Comparison of ENCODE assay signal across 10 cellular contexts in genomic region chr9:137299938-137300337, GRCh38. TPM values are rescaled to one million over a fixed set of nuclear protein-coding genes. Genes with fewer than 3 reads are reported as not detected.
A peak's percentile ranks its signal among the peaks of the same experiment; 100 is the strongest.
DNase-seq lines count a peak whose midpoint lies in the region; ATAC-seq and TF ChIP-seq lines count a peak whose summit lies in the region.
"Had no signal": no experiment of that assay in that cellular context is flagged by ENCODE, and none has a peak within 500 bp of the region (broad histone marks: within the 10 kb centered on the region; RNA-seq: fewer than 3 reads in every experiment).

No MANE protein-coding gene starts in this region.

- peak overlapping the region in 1 of 2 donors; percentile 66 for H3K9ac ChIP-seq in liver (ENCODE audit: low read depth in 1 of 2, low read length in 2 of 2)

- no peak for ATAC-seq in stimulated activated naive CD8-positive, alpha-beta T cell treated with anti-CD3 and anti-CD28 coated beads, Interleukin-15, amount 100 ng/mL, for 72 hours
- ATAC-seq in SK-N-SH treated with all-trans-retinoic acid at 6 μM for 48 hours, result no peak
- ATAC-seq in foreskin keratinocyte, result no peak

- H3K27ac Mint-ChIP-seq in stimulated activated naive CD8-positive, alpha-beta T cell treated with anti-CD3 and anti-CD28 coated beads, Interleukin-15, amount 100 ng/mL, for 72 hours, result no peak overlapping the region

- no peak overlapping the region for H3K4me3 ChIP-seq in liver (ENCODE audit: low read depth in 1 of 3, low read length in 3 of 3)

- H3K4me3 Mint-ChIP-seq in stimulated activated naive CD8-positive, alpha-beta T cell treated with anti-CD3 and anti-CD28 coated beads, Interleukin-15, amount 100 ng/mL, for 72 hours, result peak overlapping the region; percentile 24 to 50

- peaks cover 42% of the 10 kb centered on the region for H3K4me1 Mint-ChIP-seq in stimulated activated naive CD8-positive, alpha-beta T cell treated with anti-CD3 and anti-CD28 coated beads, Interleukin-15, amount 100 ng/mL, for 72 hours

- peak; percentile 32 for DNase-seq in NCI-H1105 treated with DMSO at 0.1 percent for 48 hours (lab: John Stamatoyannopoulos, UW)
- no peak for DNase-seq in NCI-H1105 (lab: John Stamatoyannopoulos, UW)
- DNase-seq in astrocyte of the hippocampus (ENCODE audit: low read depth, low spot score), result peak; percentile 59
- DNase-seq in stimulated activated naive CD8-positive, alpha-beta T cell treated with anti-CD3 and anti-CD28 coated beads, Interleukin-15, amount 100 ng/mL, for 72 hours, result no peak
- no peak for DNase-seq in activated effector memory CD4-positive, alpha-beta T cell treated with anti-CD3 and anti-CD28 coated beads, Interleukin-2, amount 50 U/mL, for 16 hours
- no peak for DNase-seq in foreskin keratinocyte
- DNase-seq: activated naive CD4-positive, alpha-beta T cell treated with Interleukin-2 at 50 U/mL for 16 hours had no signal

- H3K27me3 ChIP-seq in liver (ENCODE audit: control insufficient read depth in 4 of 4, insufficient read depth in 4 of 4, low read length in 3 of 4), result peaks cover 0 to 3% (median 0%) of the 10 kb centered on the region in 4 donors
- H3K27me3 ChIP-seq in foreskin keratinocyte, result peaks cover 53% of the 10 kb centered on the region

- H3K9me3 ChIP-seq in liver (ENCODE audit: control insufficient read depth in 4 of 4, low read length in 3 of 4), result no peaks in the 10 kb centered on the region

- peaks cover 51% of the 10 kb centered on the region for H3K27me3 Mint-ChIP-seq in stimulated activated naive CD8-positive, alpha-beta T cell treated with anti-CD3 and anti-CD28 coated beads, Interleukin-15, amount 100 ng/mL, for 72 hours

- TF ChIP-seq CTCF in liver (IDR thresholded peaks at IDR 0.05; ENCODE audit: low read depth, low read length, missing input control), result no peak
- TF ChIP-seq CTCF in foreskin keratinocyte (conservative IDR thresholded peaks at IDR 0.05), result no peak

- WGBS in liver, result 21% methylated on average over 16 of the region's 16 CpGs

- no peak for TF ChIP-seq RAD21 in liver (IDR thresholded peaks at IDR 0.05)

- H3K27ac ChIP-seq in liver (ENCODE audit: low read depth in 1 of 2, low read length in 2 of 2) (peak overlapping the region in 1 of 2 donors; percentile 48), foreskin keratinocyte (no peak overlapping the region)

- no peaks in the 10 kb centered on the region for H3K9me3 Mint-ChIP-seq in stimulated activated naive CD8-positive, alpha-beta T cell treated with anti-CD3 and anti-CD28 coated beads, Interleukin-15, amount 100 ng/mL, for 72 hours

- H3K4me1 ChIP-seq in liver (ENCODE audit: control insufficient read depth in 4 of 4, insufficient read depth in 4 of 4, low read length in 3 of 4) (peaks cover 14 to 61% (median 31%) of the 10 kb centered on the region in 4 donors), foreskin keratinocyte (no peaks in the 10 kb centered on the region)

- no peaks in the 10 kb centered on the region for H3K36me3 ChIP-seq in liver (ENCODE audit: control insufficient read depth in 4 of 4, insufficient read depth in 3 of 4, low read depth in 1 of 4, low read length in 3 of 4)

TF ChIP-seq in liver, 16 proteins besides CTCF, POLR2A, EP300 and RAD21:
- TF ChIP-seq JUND (IDR thresholded peaks at IDR 0.05), result no peak
- TF ChIP-seq FOXA1 (IDR thresholded peaks at IDR 0.05), result no peak
- TF ChIP-seq RXRA (IDR thresholded peaks at IDR 0.05), result peak; percentile 34 to 56
- TF ChIP-seq HNF4G (IDR thresholded peaks at IDR 0.05), result no peak
- TF ChIP-seq ZBTB33 (IDR thresholded peaks at IDR 0.05), result no peak
- TF ChIP-seq MAX (IDR thresholded peaks at IDR 0.05), result no peak
- TF ChIP-seq EGR1 (IDR thresholded peaks at IDR 0.05; ENCODE audit: low read depth in 2 of 2), result no peak
- TF ChIP-seq HNF4A (conservative IDR thresholded peaks at IDR 0.05), result no peak
- TF ChIP-seq FOXA2 (IDR thresholded peaks at IDR 0.05), result no peak

TF ChIP-seq in SK-N-SH treated with all-trans-retinoic acid at 6 μM for 48 hours, 23 proteins besides CTCF, POLR2A, EP300 and RAD21 (continues in another document):
- no peak for TF ChIP-seq ARNTL (CRISPR knock-in tag; IDR thresholded peaks at IDR 0.05; ENCODE audit: borderline replicate concordance, low read depth)
- no peak for TF ChIP-seq ZFP30 (CRISPR knock-in tag; IDR thresholded peaks at IDR 0.05)
- no peak for TF ChIP-seq CSRNP3 (CRISPR knock-in tag; IDR thresholded peaks at IDR 0.05)
- TF ChIP-seq SNAI2 (CRISPR knock-in tag; IDR thresholded peaks at IDR 0.05), result no peak
- no peak for TF ChIP-seq BACH2 (CRISPR knock-in tag; IDR thresholded peaks at IDR 0.05; ENCODE audit: borderline replicate concordance)
- TF ChIP-seq, protein P1, sequence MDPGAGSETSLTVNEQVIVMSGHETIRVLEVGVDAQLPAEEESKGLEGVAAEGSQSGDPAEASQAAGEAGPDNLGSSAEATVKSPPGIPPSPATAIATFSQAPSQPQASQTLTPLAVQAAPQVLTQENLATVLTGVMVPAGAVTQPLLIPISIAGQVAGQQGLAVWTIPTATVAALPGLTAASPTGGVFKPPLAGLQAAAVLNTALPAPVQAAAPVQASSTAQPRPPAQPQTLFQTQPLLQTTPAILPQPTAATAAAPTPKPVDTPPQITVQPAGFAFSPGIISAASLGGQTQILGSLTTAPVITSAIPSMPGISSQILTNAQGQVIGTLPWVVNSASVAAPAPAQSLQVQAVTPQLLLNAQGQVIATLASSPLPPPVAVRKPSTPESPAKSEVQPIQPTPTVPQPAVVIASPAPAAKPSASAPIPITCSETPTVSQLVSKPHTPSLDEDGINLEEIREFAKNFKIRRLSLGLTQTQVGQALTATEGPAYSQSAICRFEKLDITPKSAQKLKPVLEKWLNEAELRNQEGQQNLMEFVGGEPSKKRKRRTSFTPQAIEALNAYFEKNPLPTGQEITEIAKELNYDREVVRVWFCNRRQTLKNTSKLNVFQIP (CRISPR knock-in tag; IDR thresholded peaks at IDR 0.05; ENCODE audit: borderline replicate concordance, low read depth), result no peak
- TF ChIP-seq, protein P2, sequence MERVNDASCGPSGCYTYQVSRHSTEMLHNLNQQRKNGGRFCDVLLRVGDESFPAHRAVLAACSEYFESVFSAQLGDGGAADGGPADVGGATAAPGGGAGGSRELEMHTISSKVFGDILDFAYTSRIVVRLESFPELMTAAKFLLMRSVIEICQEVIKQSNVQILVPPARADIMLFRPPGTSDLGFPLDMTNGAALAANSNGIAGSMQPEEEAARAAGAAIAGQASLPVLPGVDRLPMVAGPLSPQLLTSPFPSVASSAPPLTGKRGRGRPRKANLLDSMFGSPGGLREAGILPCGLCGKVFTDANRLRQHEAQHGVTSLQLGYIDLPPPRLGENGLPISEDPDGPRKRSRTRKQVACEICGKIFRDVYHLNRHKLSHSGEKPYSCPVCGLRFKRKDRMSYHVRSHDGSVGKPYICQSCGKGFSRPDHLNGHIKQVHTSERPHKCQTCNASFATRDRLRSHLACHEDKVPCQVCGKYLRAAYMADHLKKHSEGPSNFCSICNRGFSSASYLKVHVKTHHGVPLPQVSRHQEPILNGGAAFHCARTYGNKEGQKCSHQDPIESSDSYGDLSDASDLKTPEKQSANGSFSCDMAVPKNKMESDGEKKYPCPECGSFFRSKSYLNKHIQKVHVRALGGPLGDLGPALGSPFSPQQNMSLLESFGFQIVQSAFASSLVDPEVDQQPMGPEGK (CRISPR knock-in tag; IDR thresholded peaks at IDR 0.05; ENCODE audit: borderline replicate concordance), result no peak
- TF ChIP-seq OSR1 (CRISPR knock-in tag; IDR thresholded peaks at IDR 0.05), result no peak
- TF ChIP-seq ISL1 (CRISPR knock-in tag; IDR thresholded peaks at IDR 0.05), result no peak
- TF ChIP-seq ZFP3 (CRISPR knock-in tag; IDR thresholded peaks at IDR 0.05), result no peak

RNA-seq across cellular contexts. Expression of gene NRARP, which starts 2.1 kb away (rescaled TPM):
- total RNA-seq in liver (1 to 10 TPM in 1 of 2 donors, under 1 TPM in 1; 0.93 to 1.3 TPM), foreskin keratinocyte (0.81 and 1.1 TPM in 2 replicates)
- polyA plus RNA-seq in liver (under 1 TPM in 1 of 2 donors, not detected in 1; 0.48 TPM), foreskin keratinocyte (0.76 and 0.96 TPM in 2 replicates)

RNA-seq across cellular contexts. Expression of gene TOR4A, which starts 22.4 kb away (rescaled TPM):
- 1 to 10 TPM; 5.0 to 5.1 TPM for total RNA-seq in liver
- polyA plus RNA-seq in liver, result 1 to 10 TPM in 1 of 2 donors, under 1 TPM in 1; 0.35 to 3.6 TPM
- 15.8 and 19.9 TPM in 2 replicates for total RNA-seq in foreskin keratinocyte
- 11.8 and 15.7 TPM in 2 replicates for polyA plus RNA-seq in foreskin keratinocyte

RNA-seq across cellular contexts. Expression of gene NELFB, which starts 44.8 kb away (rescaled TPM):
- total RNA-seq in liver (10 to 100 TPM; 16.5 to 19.7 TPM), foreskin keratinocyte (47.5 and 51.3 TPM in 2 replicates)
- polyA plus RNA-seq in liver (10 to 100 TPM in 1 of 2 donors, 1 to 10 TPM in 1; 4.7 to 24.6 TPM), foreskin keratinocyte (50.3 and 54.3 TPM in 2 replicates)

RNA-seq across cellular contexts. Expression of gene STPG3, which starts 48.9 kb away (rescaled TPM):
- not detected for total RNA-seq in liver
- not detected for polyA plus RNA-seq in liver
- not detected in 2 replicates for total RNA-seq in foreskin keratinocyte
- polyA plus RNA-seq in foreskin keratinocyte, result not detected in 2 replicates
- total RNA-seq: A172 had no signal

RNA-seq across cellular contexts. Expression of gene TUBB4B, which starts 58.9 kb away (rescaled TPM):
- 100 to 1,000 TPM; 179 to 191 TPM for total RNA-seq in liver
- 100 to 1,000 TPM; 173 to 199 TPM for polyA plus RNA-seq in liver
- 766 and 947 TPM in 2 replicates for total RNA-seq in foreskin keratinocyte
- polyA plus RNA-seq in foreskin keratinocyte, result 1,088 and 1,242 TPM in 2 replicates

Comparison
In these comparisons a context has a peak if more than half of its experiments do, and no peak if none do; other contexts are left out.
1. DNase-seq: peak in NCI-H1105 treated with DMSO at 0.1 percent for 48 hours (single experiment) and astrocyte of the hippocampus (single experiment); none in NCI-H1105 (single experiment), stimulated activated naive CD8-positive, alpha-beta T cell treated with anti-CD3 and anti-CD28 coated beads, Interleukin-15, amount 100 ng/mL, for 72 hours (0 of 2), activated effector memory CD4-positive, alpha-beta T cell treated with anti-CD3 and anti-CD28 coated beads, Interleukin-2, amount 50 U/mL, for 16 hours (single experiment) and foreskin keratinocyte (0 of 2).